In genomic region chr1:75647183-75647582, GRCh38 we compare ENCODE assay signal across 2 cellular contexts. TPM values are rescaled to one million over a fixed set of nuclear protein-coding genes. Genes with fewer than 3 reads are reported as not detected.
"Had no signal": no experiment of that assay in that cellular context is flagged by ENCODE, and none has a peak within 500 bp of the region (broad histone marks: within the 10 kb centered on the region; RNA-seq: fewer than 3 reads in every experiment).

No MANE protein-coding gene starts in this region.

RNA-seq across cellular contexts. Expression of gene SLC44A5, which starts 36.3 kb away (rescaled TPM):
- total RNA-seq: OCI-LY7, PC-3 had no signal
